Comparison of ENCODE assay signal across 2 cellular contexts in genomic region chr3:14823910-14824629, GRCh38.
TF ChIP-seq lines count a peak whose summit lies in the region.

No MANE protein-coding gene starts in this region.

TF ChIP-seq in liver, 16 proteins besides CTCF, POLR2A, EP300 and RAD21:
- no peak for TF ChIP-seq SP1 (IDR thresholded peaks at IDR 0.05)
- no peak for TF ChIP-seq MAX (IDR thresholded peaks at IDR 0.05)
- no peak for TF ChIP-seq FOXA2 (IDR thresholded peaks at IDR 0.05)
- TF ChIP-seq TAF1 (conservative IDR thresholded peaks at IDR 0.05) = no peak
- TF ChIP-seq REST (IDR thresholded peaks at IDR 0.05) = no peak
- no peak for TF ChIP-seq NR2F2 (IDR thresholded peaks at IDR 0.05)
- TF ChIP-seq HNF4A (conservative IDR thresholded peaks at IDR 0.05) = no peak
- TF ChIP-seq GABPA (IDR thresholded peaks at IDR 0.05 in 1 of 2, conservative IDR thresholded peaks at IDR 0.05 in 1 of 2) = no peak
- TF ChIP-seq FOXA1 (IDR thresholded peaks at IDR 0.05) = no peak
- no peak for TF ChIP-seq JUND (IDR thresholded peaks at IDR 0.05)
- no peak for TF ChIP-seq RXRA (IDR thresholded peaks at IDR 0.05)
- no peak for TF ChIP-seq HNF4G (IDR thresholded peaks at IDR 0.05)

TF ChIP-seq in HepG2, 621 proteins besides CTCF, POLR2A, EP300 and RAD21:
- TF ChIP-seq ZNF460 (CRISPR knock-in tag; IDR thresholded peaks at IDR 0.05; ENCODE audit: borderline replicate concordance) (no peak), THRA (CRISPR knock-in tag; IDR thresholded peaks at IDR 0.05; ENCODE audit: borderline replicate concordance) (no peak), GATA4 (IDR thresholded peaks at IDR 0.05; ENCODE audit: borderline replicate concordance, low read depth) (no peak), POLR2G (IDR thresholded peaks at IDR 0.05; ENCODE audit: low read depth, low read length) (no peak), ZBTB38 (CRISPR knock-in tag; IDR thresholded peaks at IDR 0.05) (no peak), SUZ12 (IDR thresholded peaks at IDR 0.05; ENCODE audit: low read depth, low read length) (no peak), GLMP (CRISPR knock-in tag; IDR thresholded peaks at IDR 0.05; ENCODE audit: borderline replicate concordance) (no peak), TFDP1 (CRISPR knock-in tag; IDR thresholded peaks at IDR 0.05; ENCODE audit: borderline replicate concordance) (no peak), ZNF280B (CRISPR knock-in tag; IDR thresholded peaks at IDR 0.05; ENCODE audit: borderline replicate concordance) (no peak), ZNF180 (CRISPR knock-in tag; IDR thresholded peaks at IDR 0.05; ENCODE audit: borderline replicate concordance, low read depth) (no peak), ZNF143 (CRISPR knock-in tag; IDR thresholded peaks at IDR 0.05) (no peak), MNT (IDR thresholded peaks at IDR 0.05) (no peak), MAF1 (CRISPR knock-in tag; IDR thresholded peaks at IDR 0.05; ENCODE audit: borderline replicate concordance) (no peak), ZNF205 (CRISPR knock-in tag; IDR thresholded peaks at IDR 0.05) (no peak), GABPB1 (CRISPR knock-in tag; IDR thresholded peaks at IDR 0.05) (no peak), BCL3 (CRISPR knock-in tag; IDR thresholded peaks at IDR 0.05) (no peak), FOXO1 (CRISPR knock-in tag; IDR thresholded peaks at IDR 0.05) (no peak)
